ENCODE assay signal across 9 cellular contexts in the genomic region with DNA sequence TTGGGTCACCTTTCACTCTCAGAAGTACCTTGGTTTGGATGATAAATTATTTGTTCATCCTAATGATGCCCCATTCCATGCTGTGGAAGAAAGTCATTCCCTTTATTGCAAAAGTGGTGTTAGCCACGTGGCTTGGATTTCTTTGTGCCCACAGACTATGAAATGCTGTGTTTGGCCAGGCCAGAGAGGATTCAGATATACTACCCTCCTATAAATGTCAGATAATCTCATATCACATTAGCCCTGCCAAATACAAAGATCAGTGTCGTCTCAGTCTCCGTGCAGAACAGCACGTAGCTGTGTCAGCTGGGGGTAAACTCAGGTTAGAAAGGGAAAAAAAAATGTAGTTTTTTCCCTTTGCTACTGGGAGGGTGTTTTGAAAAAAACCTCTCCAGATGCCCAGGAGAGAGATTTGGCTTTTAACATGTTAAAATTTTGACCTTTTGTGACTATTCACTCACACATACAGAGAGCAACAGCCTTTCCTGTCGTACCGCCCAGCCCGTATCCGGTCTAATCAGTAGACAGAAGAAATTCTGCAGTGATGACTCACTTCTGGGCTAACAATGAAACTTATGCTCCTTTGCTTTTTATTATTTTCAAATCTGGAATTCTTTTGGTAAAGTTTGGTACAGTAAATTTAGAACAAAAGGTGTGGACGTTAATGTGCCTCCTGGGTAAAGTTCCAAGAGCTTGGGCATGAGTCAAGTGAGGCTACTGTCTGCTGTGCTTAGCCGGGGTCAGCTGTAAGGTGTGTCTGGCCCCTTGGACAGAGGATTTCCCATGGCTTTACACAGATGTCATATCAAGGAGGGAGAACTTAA. TPM values are rescaled to one million over a fixed set of nuclear protein-coding genes. Genes with fewer than 3 reads are reported as not detected.
DNase-seq lines count a peak whose midpoint lies in the region; ATAC-seq and TF ChIP-seq lines count a peak whose summit lies in the region.
"Had no signal": no experiment of that assay in that cellular context is flagged by ENCODE, and none has a peak within 500 bp of the region (broad histone marks: within the 10 kb centered on the region; RNA-seq: fewer than 3 reads in every experiment).

No MANE protein-coding gene starts in this region.

- H2AFZ ChIP-seq in SK-N-SH (ENCODE audit: low read depth), result peak overlapping the region; percentile 71

- peak overlapping the region; percentile 69 for H3K9ac ChIP-seq in SK-N-SH

- H3K27me3 Mint-ChIP-seq in osteocyte (ENCODE audit: unreplicated experiment), result no peaks in the 10 kb centered on the region

- H3K9me3 ChIP-seq in SK-N-SH, result no peaks in the 10 kb centered on the region

- POLR2A ChIA-PET in SK-N-SH (lab: Yijun Ruan, JAX), result no interaction called here

- no peak overlapping the region; a peak in 1 of 4 replicates for H3K4me3 ChIP-seq in SK-N-SH (ENCODE audit: low read depth in 2 of 2, low read length in 1 of 2)

- peaks cover 43% of the 10 kb centered on the region for H3K4me1 Mint-ChIP-seq in osteocyte (ENCODE audit: unreplicated experiment)
- H3K4me1 Mint-ChIP-seq: naive B cell had no signal

- H3K79me2 ChIP-seq in SK-N-SH (ENCODE audit: insufficient read depth), result no peaks in the 10 kb centered on the region

- peak overlapping the region; percentile 84 for H3K27ac Mint-ChIP-seq in osteocyte (ENCODE audit: unreplicated experiment)
- H3K27ac Mint-ChIP-seq: naive B cell had no signal

- H3K27me3 ChIP-seq in SK-N-SH (ENCODE audit: insufficient read depth), result no peaks in the 10 kb centered on the region

- no peaks in the 10 kb centered on the region for H3K36me3 ChIP-seq in SK-N-SH (replicated peaks in 1 of 2; ENCODE audit: control insufficient read depth in 1 of 2, insufficient read depth in 2 of 2, low read length in 1 of 2)

- peak overlapping the region; percentile 29 for H3K4me3 Mint-ChIP-seq in osteocyte (ENCODE audit: unreplicated experiment)
- H3K4me3 Mint-ChIP-seq: naive B cell had no signal

- TF ChIP-seq RAD21 in SK-N-SH (IDR thresholded peaks at IDR 0.05; ENCODE audit: low read length), result no peak

- no peak for TF ChIP-seq CTCF in SK-N-SH (IDR thresholded peaks at IDR 0.05)
- no peak for TF ChIP-seq CTCF in osteocyte (IDR thresholded peaks at IDR 0.05)

- H3K4me2 ChIP-seq in SK-N-SH, result peak overlapping the region; percentile 64

- peak; percentile 4 to 94; a peak in 3 of 4 replicates for TF ChIP-seq EP300 in SK-N-SH (IDR thresholded peaks at IDR 0.05; ENCODE audit: borderline replicate concordance in 1 of 2, low read depth in 1 of 2, low read length in 1 of 2)

- ATAC-seq in HG02763 (IDR thresholded peaks at IDR 0.05; ENCODE audit: unreplicated experiment), result peak; percentile 60
- ATAC-seq in HG03025 (IDR thresholded peaks at IDR 0.05; ENCODE audit: low FRiP score, unreplicated experiment), result no peak
- no peak for ATAC-seq in GM19351 (IDR thresholded peaks at IDR 0.05; ENCODE audit: unreplicated experiment)

- H4K20me1 ChIP-seq in SK-N-SH (ENCODE audit: insufficient read depth), result no peaks in the 10 kb centered on the region

- DNase-seq in Daoy (ENCODE audit: low read depth) (peak; percentile 93), SK-N-SH (no peak), fibroblast of peridontal ligament (ENCODE audit: extremely low read depth) (peak; percentile 80), osteocyte (ENCODE audit: extremely low spot score, unreplicated experiment) (no peak), nucleus accumbens (lab: John Stamatoyannopoulos, UW) (no peak)
- DNase-seq: naive B cell had no signal

- no peaks in the 10 kb centered on the region for H3K9me2 ChIP-seq in SK-N-SH

- CTCF ChIA-PET in SK-N-SH (lab: Yijun Ruan, JAX), result no interaction called here

- H3K9me3 Mint-ChIP-seq in osteocyte (ENCODE audit: unreplicated experiment), result no peaks in the 10 kb centered on the region
- H3K9me3 Mint-ChIP-seq: naive B cell had no signal

- peaks cover 42% of the 10 kb centered on the region for H3F3A ChIP-seq in SK-N-SH (replicated peaks; ENCODE audit: insufficient read depth)

- no peaks in the 10 kb centered on the region for H3K36me3 Mint-ChIP-seq in osteocyte (ENCODE audit: unreplicated experiment)
- H3K36me3 Mint-ChIP-seq: naive B cell had no signal

- 12% methylated on average over 10 of the region's 10 CpGs for WGBS in SK-N-SH (ENCODE audit: low lambda C conversion rate)

- peaks cover 0 to 42% of the 10 kb centered on the region in 2 experiments; a peak in 3 of 4 replicates for H3K4me1 ChIP-seq in SK-N-SH (ENCODE audit: control insufficient read depth in 1 of 2, insufficient read depth in 2 of 2, low read depth in 1 of 2, low read length in 1 of 2)

- peak overlapping the region; percentile 88 to 98 for H3K27ac ChIP-seq in SK-N-SH (ENCODE audit: low read depth in 2 of 2, low read length in 1 of 2)

TF ChIP-seq in SK-N-SH, 30 proteins besides CTCF, POLR2A, EP300 and RAD21 (continues in another document):
- no peak for TF ChIP-seq MXI1 (IDR thresholded peaks at IDR 0.05; ENCODE audit: low read depth, low read length)
- peak; percentile 64; the same call in 1 of the 2 replicates for TF ChIP-seq POLR2AphosphoS5 (IDR thresholded peaks at IDR 0.05; ENCODE audit: low read depth, low read length)
- TF ChIP-seq, protein P1, sequence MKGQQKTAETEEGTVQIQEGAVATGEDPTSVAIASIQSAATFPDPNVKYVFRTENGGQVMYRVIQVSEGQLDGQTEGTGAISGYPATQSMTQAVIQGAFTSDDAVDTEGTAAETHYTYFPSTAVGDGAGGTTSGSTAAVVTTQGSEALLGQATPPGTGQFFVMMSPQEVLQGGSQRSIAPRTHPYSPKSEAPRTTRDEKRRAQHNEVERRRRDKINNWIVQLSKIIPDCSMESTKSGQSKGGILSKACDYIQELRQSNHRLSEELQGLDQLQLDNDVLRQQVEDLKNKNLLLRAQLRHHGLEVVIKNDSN (IDR thresholded peaks at IDR 0.05; ENCODE audit: borderline replicate concordance, low read depth), result no peak
- peak; percentile 94 for TF ChIP-seq TEAD4 (IDR thresholded peaks at IDR 0.05; ENCODE audit: borderline replicate concordance, insufficient read depth)
- TF ChIP-seq TCF12 (IDR thresholded peaks at IDR 0.05), result peak; percentile 87
- TF ChIP-seq NFIC (IDR thresholded peaks at IDR 0.05; ENCODE audit: borderline replicate concordance), result peak; percentile 82
- TF ChIP-seq, protein P2, sequence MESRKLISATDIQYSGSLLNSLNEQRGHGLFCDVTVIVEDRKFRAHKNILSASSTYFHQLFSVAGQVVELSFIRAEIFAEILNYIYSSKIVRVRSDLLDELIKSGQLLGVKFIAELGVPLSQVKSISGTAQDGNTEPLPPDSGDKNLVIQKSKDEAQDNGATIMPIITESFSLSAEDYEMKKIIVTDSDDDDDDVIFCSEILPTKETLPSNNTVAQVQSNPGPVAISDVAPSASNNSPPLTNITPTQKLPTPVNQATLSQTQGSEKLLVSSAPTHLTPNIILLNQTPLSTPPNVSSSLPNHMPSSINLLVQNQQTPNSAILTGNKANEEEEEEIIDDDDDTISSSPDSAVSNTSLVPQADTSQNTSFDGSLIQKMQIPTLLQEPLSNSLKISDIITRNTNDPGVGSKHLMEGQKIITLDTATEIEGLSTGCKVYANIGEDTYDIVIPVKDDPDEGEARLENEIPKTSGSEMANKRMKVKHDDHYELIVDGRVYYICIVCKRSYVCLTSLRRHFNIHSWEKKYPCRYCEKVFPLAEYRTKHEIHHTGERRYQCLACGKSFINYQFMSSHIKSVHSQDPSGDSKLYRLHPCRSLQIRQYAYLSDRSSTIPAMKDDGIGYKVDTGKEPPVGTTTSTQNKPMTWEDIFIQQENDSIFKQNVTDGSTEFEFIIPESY (IDR thresholded peaks at IDR 0.05; ENCODE audit: borderline replicate concordance, low read depth), result peak; percentile 64; the same call in 1 of the 2 replicates
- TF ChIP-seq, protein P3, sequence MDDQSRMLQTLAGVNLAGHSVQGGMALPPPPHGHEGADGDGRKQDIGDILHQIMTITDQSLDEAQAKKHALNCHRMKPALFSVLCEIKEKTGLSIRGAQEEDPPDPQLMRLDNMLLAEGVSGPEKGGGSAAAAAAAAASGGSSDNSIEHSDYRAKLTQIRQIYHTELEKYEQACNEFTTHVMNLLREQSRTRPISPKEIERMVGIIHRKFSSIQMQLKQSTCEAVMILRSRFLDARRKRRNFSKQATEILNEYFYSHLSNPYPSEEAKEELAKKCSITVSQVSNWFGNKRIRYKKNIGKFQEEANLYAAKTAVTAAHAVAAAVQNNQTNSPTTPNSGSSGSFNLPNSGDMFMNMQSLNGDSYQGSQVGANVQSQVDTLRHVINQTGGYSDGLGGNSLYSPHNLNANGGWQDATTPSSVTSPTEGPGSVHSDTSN (IDR thresholded peaks at IDR 0.05), result peak; percentile 78
- no peak for TF ChIP-seq FOXJ3 (CRISPR knock-in tag; IDR thresholded peaks at IDR 0.05)
- TF ChIP-seq, protein P4, sequence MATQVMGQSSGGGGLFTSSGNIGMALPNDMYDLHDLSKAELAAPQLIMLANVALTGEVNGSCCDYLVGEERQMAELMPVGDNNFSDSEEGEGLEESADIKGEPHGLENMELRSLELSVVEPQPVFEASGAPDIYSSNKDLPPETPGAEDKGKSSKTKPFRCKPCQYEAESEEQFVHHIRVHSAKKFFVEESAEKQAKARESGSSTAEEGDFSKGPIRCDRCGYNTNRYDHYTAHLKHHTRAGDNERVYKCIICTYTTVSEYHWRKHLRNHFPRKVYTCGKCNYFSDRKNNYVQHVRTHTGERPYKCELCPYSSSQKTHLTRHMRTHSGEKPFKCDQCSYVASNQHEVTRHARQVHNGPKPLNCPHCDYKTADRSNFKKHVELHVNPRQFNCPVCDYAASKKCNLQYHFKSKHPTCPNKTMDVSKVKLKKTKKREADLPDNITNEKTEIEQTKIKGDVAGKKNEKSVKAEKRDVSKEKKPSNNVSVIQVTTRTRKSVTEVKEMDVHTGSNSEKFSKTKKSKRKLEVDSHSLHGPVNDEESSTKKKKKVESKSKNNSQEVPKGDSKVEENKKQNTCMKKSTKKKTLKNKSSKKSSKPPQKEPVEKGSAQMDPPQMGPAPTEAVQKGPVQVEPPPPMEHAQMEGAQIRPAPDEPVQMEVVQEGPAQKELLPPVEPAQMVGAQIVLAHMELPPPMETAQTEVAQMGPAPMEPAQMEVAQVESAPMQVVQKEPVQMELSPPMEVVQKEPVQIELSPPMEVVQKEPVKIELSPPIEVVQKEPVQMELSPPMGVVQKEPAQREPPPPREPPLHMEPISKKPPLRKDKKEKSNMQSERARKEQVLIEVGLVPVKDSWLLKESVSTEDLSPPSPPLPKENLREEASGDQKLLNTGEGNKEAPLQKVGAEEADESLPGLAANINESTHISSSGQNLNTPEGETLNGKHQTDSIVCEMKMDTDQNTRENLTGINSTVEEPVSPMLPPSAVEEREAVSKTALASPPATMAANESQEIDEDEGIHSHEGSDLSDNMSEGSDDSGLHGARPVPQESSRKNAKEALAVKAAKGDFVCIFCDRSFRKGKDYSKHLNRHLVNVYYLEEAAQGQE (IDR thresholded peaks at IDR 0.05; ENCODE audit: low read depth, low read length), result peak; percentile 31; the same call in 1 of the 2 replicates
- TF ChIP-seq GATA2 (CRISPR knock-in tag; IDR thresholded peaks at IDR 0.05), result no peak

RNA-seq across cellular contexts. Expression of a gene that starts 8.5 kb away (rescaled TPM):
- 1.6 and 1.7 TPM in 2 replicates for total RNA-seq in Daoy (2014; rRNA removed; shearing (Covaris generic))
- polyA plus RNA-seq in SK-N-SH (2012; rRNA removed), result 1.1 and 2.0 TPM in 2 replicates
- 1.2 and 1.4 TPM in 2 replicates for polyA plus RNA-seq in SK-N-SH (2012; cell fraction: cytosol; rRNA removed)
- 1.9 and 2.7 TPM in 2 replicates for polyA plus RNA-seq in SK-N-SH (2012; cell fraction: nucleus; rRNA removed)
- 0.05 and 0.10 TPM in 2 replicates for total RNA-seq in osteocyte

Comparison
In these comparisons a context has a peak if more than half of its experiments do, and no peak if none do; other contexts are left out.
1. DNase-seq: peak in Daoy (single experiment) and fibroblast of peridontal ligament (single experiment); none in SK-N-SH (single experiment), osteocyte (single experiment) and nucleus accumbens (0 of 56).